Comparison of ENCODE assay signal across 9 cellular contexts in genomic region chr5:69331528-69332445, GRCh38. TPM values are rescaled to one million over a fixed set of nuclear protein-coding genes. Genes with fewer than 3 reads are reported as not detected.
DNase-seq lines count a peak whose midpoint lies in the region; FAIRE-seq and TF ChIP-seq lines count a peak whose summit lies in the region.
"Had no signal": no experiment of that assay in that cellular context is flagged by ENCODE, and none has a peak within 500 bp of the region (broad histone marks: within the 10 kb centered on the region; RNA-seq: fewer than 3 reads in every experiment).

No MANE protein-coding gene starts in this region.

- FAIRE-seq in kidney (lab: Jason Lieb, UNC), result no peak
- FAIRE-seq: H1 had no signal

- peak overlapping the region; percentile 88 for H3K4me3 ChIP-seq in AG10803 (ENCODE audit: low read length)
- peak overlapping the region; percentile 83 to 84 for H3K4me3 ChIP-seq in kidney (ENCODE audit: low read length in 2 of 2)
- H3K4me3 ChIP-seq in testis, result peak overlapping the region; percentile 67 to 73

- H3K27ac ChIP-seq in kidney (ENCODE audit: low read depth in 2 of 2, low read length in 2 of 2), result peak overlapping the region in 1 of 2 donors; percentile 51
- peak overlapping the region in 1 of 2 donors; percentile 57 for H3K27ac ChIP-seq in testis

- H3K27me3 ChIP-seq in testis, result no peaks in the 10 kb centered on the region

- TF ChIP-seq POLR2A in testis (IDR thresholded peaks at IDR 0.05), result no peak

- H3K36me3 ChIP-seq in kidney (ENCODE audit: control insufficient read depth in 1 of 2, insufficient read depth in 2 of 2, low read length in 2 of 2), result no peaks in the 10 kb centered on the region
- no peaks in the 10 kb centered on the region for H3K36me3 ChIP-seq in testis (ENCODE audit: low read depth, missing control alignments)

- peak overlapping the region; percentile 91 for H3K4me3 Mint-ChIP-seq in activated T-helper 2 cell treated with anti-CD3 and anti-CD28 coated beads, Interferon-gamma antibody, Interleukin-2, Interleukin-4, amounts not matched to agents 10 μg/mL and 5 μg/mL and 100 μg/mL, durations not matched to agents 14 hours and 24 hours and 36 hours (ENCODE audit: low read depth)

- WGBS in testis, 2 donors, result 44 to 48% methylated on average over 11 of the region's 11 CpGs

- H3K27ac Mint-ChIP-seq in activated T-helper 2 cell treated with anti-CD3 and anti-CD28 coated beads, Interferon-gamma antibody, Interleukin-2, Interleukin-4, amounts not matched to agents 10 μg/mL and 5 μg/mL and 100 μg/mL, durations not matched to agents 14 hours and 24 hours and 36 hours, result peak overlapping the region; percentile 46

- peaks cover 0 to 4% of the 10 kb centered on the region in 2 donors for H3K4me1 ChIP-seq in kidney (ENCODE audit: control insufficient read depth in 1 of 2, insufficient read depth in 1 of 2, low read depth in 1 of 2, low read length in 2 of 2)
- H3K4me1 ChIP-seq in testis, result peaks cover 7% of the 10 kb centered on the region

- peak overlapping the region; percentile 27 to 81 for H3K9ac ChIP-seq in kidney (ENCODE audit: low read length in 2 of 2)

- TF ChIP-seq CTCF in AG10803 (conservative IDR thresholded peaks at IDR 0.05; ENCODE audit: low read length), result no peak
- no peak for TF ChIP-seq CTCF in kidney (IDR thresholded peaks at IDR 0.05; ENCODE audit: borderline replicate concordance, extremely low read depth, insufficient read depth)
- no peak for TF ChIP-seq CTCF in testis (IDR thresholded peaks at IDR 0.05)

- peaks cover 4% of the 10 kb centered on the region for H3K9me3 Mint-ChIP-seq in activated T-helper 2 cell treated with anti-CD3 and anti-CD28 coated beads, Interferon-gamma antibody, Interleukin-2, Interleukin-4, amounts not matched to agents 10 μg/mL and 5 μg/mL and 100 μg/mL, durations not matched to agents 14 hours and 24 hours and 36 hours

- DNase-seq in AG10803 (ENCODE audit: low read depth) (no peak), HuH-7 (ENCODE audit: low spot score) (peak; percentile 34), kidney (no peak), testis (no peak), SHP77 (lab: John Stamatoyannopoulos, UW) (no peak), T-helper 9 cell (no peak)
- no peak for DNase-seq in activated T-helper 2 cell treated with anti-CD3 and anti-CD28 coated beads, Interferon-gamma antibody, Interleukin-2, Interleukin-4, amounts not matched to agents 10 μg/mL and 5 μg/mL and 100 μg/mL, durations not matched to agents 14 hours and 24 hours and 36 hours (ENCODE audit: low spot score)
- DNase-seq in stimulated activated CD4-positive, alpha-beta T cell treated with anti-CD3 and anti-CD28 coated beads, Interleukin-12 subunit alpha, Interleukin-12 subunit beta, amount 100 ng/mL, for 4 hours, result no peak

- peaks cover 3% of the 10 kb centered on the region for H3K36me3 Mint-ChIP-seq in activated T-helper 2 cell treated with anti-CD3 and anti-CD28 coated beads, Interferon-gamma antibody, Interleukin-2, Interleukin-4, amounts not matched to agents 10 μg/mL and 5 μg/mL and 100 μg/mL, durations not matched to agents 14 hours and 24 hours and 36 hours (ENCODE audit: low read depth)

- H3K4me1 Mint-ChIP-seq in activated T-helper 2 cell treated with anti-CD3 and anti-CD28 coated beads, Interferon-gamma antibody, Interleukin-2, Interleukin-4, amounts not matched to agents 10 μg/mL and 5 μg/mL and 100 μg/mL, durations not matched to agents 14 hours and 24 hours and 36 hours (ENCODE audit: low read depth), result peaks cover 14% of the 10 kb centered on the region

- intact Hi-C loops in activated T-helper 2 cell treated with anti-CD3 and anti-CD28 coated beads, Interferon-gamma antibody, Interleukin-2, Interleukin-4, amounts not matched to agents 10 μg/mL and 5 μg/mL and 100 μg/mL, durations not matched to agents 14 hours and 24 hours and 36 hours (cut with micrococcal nuclease), result loop anchor here (1.0 to 10.0 kb wide), 5 partner anchors 38 to 164 kb away; partner anchors contain the start of genes AK6, CCNB1, CENPH and RAD17
- intact Hi-C loops in kidney (cut with DNase I), result no loop called here
- intact Hi-C loops in testis (cut with DNase I; ENCODE audit: low total_unique reads), result no loop called here

- H3K27me3 Mint-ChIP-seq in activated T-helper 2 cell treated with anti-CD3 and anti-CD28 coated beads, Interferon-gamma antibody, Interleukin-2, Interleukin-4, amounts not matched to agents 10 μg/mL and 5 μg/mL and 100 μg/mL, durations not matched to agents 14 hours and 24 hours and 36 hours (ENCODE audit: low read depth), result no peaks in the 10 kb centered on the region

- H3K9me3 ChIP-seq in kidney (ENCODE audit: control insufficient read depth in 1 of 2, low read length in 2 of 2), result no peaks in the 10 kb centered on the region
- H3K9me3 ChIP-seq in testis, result no peaks in the 10 kb centered on the region

RNA-seq across cellular contexts. Expression of gene CCDC125, which starts 0.8 kb away (rescaled TPM):
- 10.0 and 10.1 TPM in 2 replicates for total RNA-seq in activated T-helper 2 cell treated with anti-CD3 and anti-CD28 coated beads, Interferon-gamma antibody, Interleukin-2, Interleukin-4, amounts not matched to agents 10 μg/mL and 5 μg/mL and 100 μg/mL, durations not matched to agents 14 hours and 24 hours and 36 hours
- total RNA-seq in kidney (10.6 TPM), testis (1 to 10 TPM; 5.9 to 8.2 TPM)
- polyA plus RNA-seq in kidney (ENCODE audit: insufficient read depth, low read depth, low replicate concordance) (4.5 TPM), testis (ENCODE audit: insufficient read depth, low read depth, low replicate concordance) (2.3 TPM)
- total RNA-seq: H1 had no signal

RNA-seq across cellular contexts. Expression of gene AK6, which starts 37.5 kb away (rescaled TPM):
- 59.8 and 60.1 TPM in 2 replicates for total RNA-seq in activated T-helper 2 cell treated with anti-CD3 and anti-CD28 coated beads, Interferon-gamma antibody, Interleukin-2, Interleukin-4, amounts not matched to agents 10 μg/mL and 5 μg/mL and 100 μg/mL, durations not matched to agents 14 hours and 24 hours and 36 hours
- total RNA-seq in kidney (31.1 TPM), testis (10 to 100 TPM; 24.6 to 32.0 TPM)
- polyA plus RNA-seq in kidney (ENCODE audit: insufficient read depth, low read depth, low replicate concordance) (73.7 TPM), testis (ENCODE audit: insufficient read depth, low read depth, low replicate concordance) (59.2 TPM)

RNA-seq across cellular contexts. Expression of gene TAF9, which starts 37.5 kb away (rescaled TPM):
- 58.0 and 63.2 TPM in 2 replicates for total RNA-seq in activated T-helper 2 cell treated with anti-CD3 and anti-CD28 coated beads, Interferon-gamma antibody, Interleukin-2, Interleukin-4, amounts not matched to agents 10 μg/mL and 5 μg/mL and 100 μg/mL, durations not matched to agents 14 hours and 24 hours and 36 hours
- total RNA-seq in kidney (42.4 TPM), testis (100 to 1,000 TPM; 121 to 182 TPM)
- polyA plus RNA-seq in kidney (ENCODE audit: insufficient read depth, low read depth, low replicate concordance) (46.4 TPM), testis (ENCODE audit: insufficient read depth, low read depth, low replicate concordance) (297 TPM)

RNA-seq across cellular contexts. Expression of gene RAD17, which starts 37.8 kb away (rescaled TPM):
- total RNA-seq in activated T-helper 2 cell treated with anti-CD3 and anti-CD28 coated beads, Interferon-gamma antibody, Interleukin-2, Interleukin-4, amounts not matched to agents 10 μg/mL and 5 μg/mL and 100 μg/mL, durations not matched to agents 14 hours and 24 hours and 36 hours, result 24.7 and 28.0 TPM in 2 replicates
- total RNA-seq in kidney (26.6 TPM), testis (10 to 100 TPM; 69.4 to 75.9 TPM)
- polyA plus RNA-seq in kidney (ENCODE audit: insufficient read depth, low read depth, low replicate concordance) (19.7 TPM), testis (ENCODE audit: insufficient read depth, low read depth, low replicate concordance) (88.2 TPM)
